Comparison of ENCODE assay signal across 14 cellular contexts in genomic region chr13:28273919-28274318, GRCh38.
A peak's percentile ranks its signal among the peaks of the same experiment; 100 is the strongest.
DNase-seq lines count a peak whose midpoint lies in the region; ATAC-seq and TF ChIP-seq lines count a peak whose summit lies in the region.
"Had no signal": no experiment of that assay in that cellular context is flagged by ENCODE, and none has a peak within 500 bp of the region (broad histone marks: within the 10 kb centered on the region; RNA-seq: fewer than 3 reads in every experiment).

No MANE protein-coding gene starts in this region.

- in situ Hi-C loops in gastrocnemius medialis (cut with MboI; ENCODE audit: low sequenced_read_pairs in 4 of 4) = no loop called here

- no peak overlapping the region for H4K8ac ChIP-seq in H9 (replicated peaks; ENCODE audit: insufficient read length, low read depth, low read length)

- no peak for ATAC-seq in gastrocnemius medialis
- ATAC-seq: esophagus mucosa, pancreas had no signal

- no peaks in the 10 kb centered on the region for H3K27me3 Mint-ChIP-seq in H9 (ENCODE audit: low read depth)
- H3K27me3 Mint-ChIP-seq: activated naive CD4-positive, alpha-beta T cell treated with anti-CD3 and anti-CD28 coated beads, Interleukin-2, amount 50 U/mL, for 24 hours had no signal

- H3K27me3 ChIP-seq in H9 (ENCODE audit: insufficient read depth, low read length) = no peaks in the 10 kb centered on the region
- H3K27me3 ChIP-seq in SU-DHL-6 (ENCODE audit: low read length) = no peaks in the 10 kb centered on the region
- H3K27me3 ChIP-seq in kidney epithelial cell (ENCODE audit: control insufficient read depth, insufficient read depth, low read length) = no peaks in the 10 kb centered on the region
- no peaks in the 10 kb centered on the region for H3K27me3 ChIP-seq in gastrocnemius medialis
- H3K27me3 ChIP-seq: pancreas, transverse colon had no signal

- no peak overlapping the region for H3K9ac ChIP-seq in H9 (ENCODE audit: extremely low read depth, insufficient read length, low read length)
- H3K9ac ChIP-seq in SU-DHL-6 (ENCODE audit: low read length) = no peak overlapping the region

- H3K18ac ChIP-seq in H9 (ENCODE audit: insufficient read length, low read depth, low read length) = no peak overlapping the region

- no peak overlapping the region for H2AFZ ChIP-seq in H9 (ENCODE audit: low read length)
- H2AFZ ChIP-seq in SU-DHL-6 (ENCODE audit: low read depth, low read length, severe bottlenecking) = no peak overlapping the region

- WGBS in H9 (ENCODE audit: extremely low coverage, insufficient read length, low lambda C conversion rate) = no CpG with 5 or more reads among the region's 3 CpGs

- intact Hi-C loops in gastrocnemius medialis (cut with DNase I; ENCODE audit: low total_unique reads) = no loop called here

- H3K4ac ChIP-seq in H9 (ENCODE audit: low read depth, low read length) = no peak overlapping the region

- no peak overlapping the region for H3K56ac ChIP-seq in H9 (ENCODE audit: insufficient read length, low read depth, low read length)

- no peak overlapping the region for H2BK20ac ChIP-seq in H9 (ENCODE audit: low read depth, low read length, poor library complexity, severe bottlenecking)

- TF ChIP-seq CTCF in H9 (conservative IDR thresholded peaks at IDR 0.05) (peak; percentile 49; the same call in 2 of the 3 replicates), SU-DHL-6 (IDR thresholded peaks at IDR 0.05; ENCODE audit: insufficient read depth, low read length, poor library complexity, severe bottlenecking) (no peak), kidney epithelial cell (IDR thresholded peaks at IDR 0.05; ENCODE audit: insufficient read depth, low read length, poor library complexity, severe bottlenecking) (peak; percentile 3), gastrocnemius medialis (IDR thresholded peaks at IDR 0.05 in 4 of 5, conservative IDR thresholded peaks at IDR 0.05 in 1 of 5) (no peak)

- DNase-seq in NCI-H1694 treated with DMSO at 0.1 percent for 48 hours (lab: John Stamatoyannopoulos, UW) (peak; percentile 6), NCI-H1694 (lab: John Stamatoyannopoulos, UW) (no peak), H9 (no peak), kidney epithelial cell (ENCODE audit: low read depth) (no peak), OCI-M2 (lab: John Stamatoyannopoulos, UW; ENCODE audit: unreplicated experiment) (no peak), gastrocnemius medialis (no peak), mesenteric fat pad (ENCODE audit: low spot score) (no peak)
- DNase-seq: mesenchymal stem cell, NCI-H2029, pancreas, transverse colon had no signal

- no peak for TF ChIP-seq POLR2A in gastrocnemius medialis (IDR thresholded peaks at IDR 0.05)

- H2AK5ac ChIP-seq in H9 (ENCODE audit: insufficient read length, low read length) = no peak overlapping the region

- no peak overlapping the region for H2BK120ac ChIP-seq in H9 (ENCODE audit: low read depth, low read length, poor library complexity, severe bottlenecking)

- H3K9me3 Mint-ChIP-seq in H9 = no peaks in the 10 kb centered on the region
- H3K9me3 Mint-ChIP-seq: activated naive CD4-positive, alpha-beta T cell treated with anti-CD3 and anti-CD28 coated beads, Interleukin-2, amount 50 U/mL, for 24 hours had no signal

- H3K27ac ChIP-seq in H9 (ENCODE audit: insufficient read length, low read depth, low read length) (no peak overlapping the region), SU-DHL-6 (ENCODE audit: low read depth, low read length) (peak overlapping the region; percentile 53), gastrocnemius medialis (no peak overlapping the region)
- H3K27ac ChIP-seq: pancreas, transverse colon had no signal

- no peaks in the 10 kb centered on the region for H4K20me1 ChIP-seq in H9 (ENCODE audit: control insufficient read depth, insufficient read depth, insufficient read length)
- H4K20me1 ChIP-seq in SU-DHL-6 (ENCODE audit: low read depth, low read length) = no peaks in the 10 kb centered on the region

- H3K4me3 ChIP-seq in SU-DHL-6 (ENCODE audit: insufficient read depth, low read length, poor library complexity, severe bottlenecking) = no peak overlapping the region
- no peak overlapping the region for H3K4me3 ChIP-seq in kidney epithelial cell (ENCODE audit: low read depth, low read length)
- no peak overlapping the region for H3K4me3 ChIP-seq in gastrocnemius medialis
- H3K4me3 ChIP-seq: pancreas, transverse colon had no signal

- peaks cover 6 to 58% (median 47%) of the 10 kb centered on the region in 3 experiments; a peak in 6 of 7 replicates for H3K36me3 Mint-ChIP-seq in H9 (ENCODE audit: insufficient read depth in 1 of 3, low read depth in 3 of 3)

- H3K79me2 ChIP-seq in H9 (ENCODE audit: insufficient read depth, low read length) (no peaks in the 10 kb centered on the region), SU-DHL-6 (ENCODE audit: insufficient read depth, low read length) (no peaks in the 10 kb centered on the region)

- H3K4me3 Mint-ChIP-seq in H9 = no peak overlapping the region
- H3K4me3 Mint-ChIP-seq: activated naive CD4-positive, alpha-beta T cell treated with anti-CD3 and anti-CD28 coated beads, Interleukin-2, amount 50 U/mL, for 24 hours had no signal

- H3T11ph ChIP-seq in H9 (ENCODE audit: low read length) = no peak overlapping the region

- no peaks in the 10 kb centered on the region for H3K9me2 ChIP-seq in SU-DHL-6 (replicated peaks; ENCODE audit: insufficient read depth, low read length)

- no peak overlapping the region for H2BK12ac ChIP-seq in H9 (ENCODE audit: insufficient read length, low read depth, low read length)

- no peak overlapping the region for H3K23ac ChIP-seq in H9 (ENCODE audit: insufficient read length, low read depth, low read length)

- H3K23me2 ChIP-seq in H9 (ENCODE audit: insufficient read length, low read depth, low read length, poor library complexity, severe bottlenecking) = no peaks in the 10 kb centered on the region

- H4K91ac ChIP-seq in H9 (ENCODE audit: insufficient read length, low read depth, low read length) = no peak overlapping the region

- no peak overlapping the region for H3K14ac ChIP-seq in H9 (ENCODE audit: insufficient read depth, low read length)

- H3K79me1 ChIP-seq in H9 (ENCODE audit: insufficient read depth, low read depth, low read length, poor library complexity, severe bottlenecking) = no peaks in the 10 kb centered on the region

- H3K9me3 ChIP-seq in H9 (ENCODE audit: control insufficient read depth, low read depth, low read length) (no peaks in the 10 kb centered on the region), SU-DHL-6 (ENCODE audit: insufficient read depth, low read length) (no peaks in the 10 kb centered on the region), gastrocnemius medialis (no peaks in the 10 kb centered on the region)
- H3K9me3 ChIP-seq: pancreas, transverse colon had no signal

- peaks cover 35% of the 10 kb centered on the region for H3K36me3 ChIP-seq in SU-DHL-6 (ENCODE audit: low read length)
- no peaks in the 10 kb centered on the region for H3K36me3 ChIP-seq in kidney epithelial cell (ENCODE audit: control insufficient read depth, insufficient read depth, low read length)
- peaks cover 0 to 10% of the 10 kb centered on the region in 2 donors for H3K36me3 ChIP-seq in gastrocnemius medialis

- no peaks in the 10 kb centered on the region for H3K4me1 Mint-ChIP-seq in H9

- H3K4me1 ChIP-seq in H9 (ENCODE audit: insufficient read depth, low read length) (no peaks in the 10 kb centered on the region), gastrocnemius medialis (no peaks in the 10 kb centered on the region)
- H3K4me1 ChIP-seq: transverse colon had no signal

- no peak overlapping the region for H4K5ac ChIP-seq in H9 (ENCODE audit: insufficient read length, low read depth, low read length)

- H3K4me2 ChIP-seq in H9 (ENCODE audit: insufficient read depth, insufficient read length, low read length) = no peak overlapping the region
- no peak overlapping the region for H3K4me2 ChIP-seq in SU-DHL-6 (ENCODE audit: low read depth, low read length, poor library complexity, severe bottlenecking)

- H3F3A ChIP-seq in SU-DHL-6 (ENCODE audit: insufficient read depth) = peaks cover 6% of the 10 kb centered on the region

- H2BK5ac ChIP-seq in H9 (ENCODE audit: insufficient read length, low read length) = no peak overlapping the region

- H2BK15ac ChIP-seq in H9 (ENCODE audit: low read depth, low read length) = no peak overlapping the region

- H3K27ac Mint-ChIP-seq in H9 = peak overlapping the region in 1 of 3 experiments; percentile 86; a peak in 1 of 7 replicates
- H3K27ac Mint-ChIP-seq: activated naive CD4-positive, alpha-beta T cell treated with anti-CD3 and anti-CD28 coated beads, Interleukin-2, amount 50 U/mL, for 24 hours had no signal

Comparison
In these comparisons a context has a peak if more than half of its experiments do, and no peak if none do; other contexts are left out.
1. CTCF ChIP-seq: peak in H9 (single experiment) and kidney epithelial cell (single experiment); none in SU-DHL-6 (single experiment) and gastrocnemius medialis (0 of 5).